ENCODE assay signal across 1 cellular context in genomic region chr4:39365931-39366771, GRCh38.
TF ChIP-seq lines count a peak whose summit lies in the region.

TSS of gene RFC1 (minus strand) at chr4:39366362. CDS start at chr4:39366241, 121 bp downstream.

TF ChIP-seq in K562, 482 proteins besides CTCF, POLR2A, EP300 and RAD21 (continued from another document and continues in another):
- TF ChIP-seq ZNF551 (CRISPR knock-in tag; IDR thresholded peaks at IDR 0.05) (no peak), MAFK (IDR thresholded peaks at IDR 0.05; ENCODE audit: low read length) (no peak), TRIM25 (IDR thresholded peaks at IDR 0.05; ENCODE audit: borderline replicate concordance) (no peak), ATF4 (CRISPR knock-in tag; IDR thresholded peaks at IDR 0.05) (no peak), YBX1 (IDR thresholded peaks at IDR 0.05) (no peak), PBX2 (CRISPR knock-in tag; IDR thresholded peaks at IDR 0.05; ENCODE audit: low read depth) (no peak), PBX2 (tag; conservative IDR thresholded peaks at IDR 0.05; ENCODE audit: low read depth) (no peak), HOXB6 (CRISPR knock-in tag; IDR thresholded peaks at IDR 0.05; ENCODE audit: borderline replicate concordance) (no peak), ZSCAN29 (IDR thresholded peaks at IDR 0.05) (no peak), RB1 (IDR thresholded peaks at IDR 0.05; ENCODE audit: low read depth) (peak; percentile 98), NFRKB (IDR thresholded peaks at IDR 0.05; ENCODE audit: low read depth) (0 out of 2 replicates have a peak, but pooled peaks have one; percentile 78), DMBX1 (CRISPR knock-in tag; IDR thresholded peaks at IDR 0.05; ENCODE audit: borderline replicate concordance) (peak; percentile 92), ZNF274 (IDR thresholded peaks at IDR 0.05; ENCODE audit: borderline replicate concordance, low read depth, low read length) (no peak), CREB1 (IDR thresholded peaks at IDR 0.05) (peak; percentile 95), CREB1 (CRISPR knock-in tag; IDR thresholded peaks at IDR 0.05) (peak; percentile 99), TAF1 (IDR thresholded peaks at IDR 0.05; ENCODE audit: control insufficient read depth, extremely low read depth, insufficient read depth, low read length, severe bottlenecking) (peak; percentile 72), SP2 (IDR thresholded peaks at IDR 0.05; ENCODE audit: extremely low read depth, low read depth, low read length, poor library complexity, severe bottlenecking) (no peak), NCOA2 (IDR thresholded peaks at IDR 0.05; ENCODE audit: partially characterized antibody in 2 of 2) (no peak), PTTG1 (tag; IDR thresholded peaks at IDR 0.05; ENCODE audit: low read depth) (no peak), DLX4 (CRISPR knock-in tag; IDR thresholded peaks at IDR 0.05) (no peak), TBL1XR1 (IDR thresholded peaks at IDR 0.05; ENCODE audit: low read length in 2 of 2) (peak in 1 of 2 experiments; percentile 87; a peak in 2 of 4 replicates), ESRRA (IDR thresholded peaks at IDR 0.05; ENCODE audit: borderline replicate concordance, low read depth) (peak; percentile 45), TARDBP (IDR thresholded peaks at IDR 0.05) (no peak), RCOR1 (IDR thresholded peaks at IDR 0.05; ENCODE audit: borderline replicate concordance in 1 of 2, low read depth in 2 of 2, low read length in 2 of 2) (peak in 1 of 2 experiments; percentile 71; a peak in 2 of 4 replicates), HSF4 (CRISPR knock-in tag; IDR thresholded peaks at IDR 0.05; ENCODE audit: borderline replicate concordance) (no peak), KDM4B (IDR thresholded peaks at IDR 0.05; ENCODE audit: borderline replicate concordance in 2 of 2, low read depth in 1 of 2) (no peak; a peak in 1 of 4 replicates), SMAD1 (IDR thresholded peaks at IDR 0.05; ENCODE audit: low read depth, low read length, partially characterized antibody) (no peak), NRF1 (conservative IDR thresholded peaks at IDR 0.05 in 1 of 2, IDR thresholded peaks at IDR 0.05 in 1 of 2) (peak; percentile 73 to 78), ZNF23 (CRISPR knock-in tag; IDR thresholded peaks at IDR 0.05) (no peak), ZNF354B (CRISPR knock-in tag; IDR thresholded peaks at IDR 0.05) (no peak), GTF2E2 (tag; IDR thresholded peaks at IDR 0.05) (no peak), RNF2 (IDR thresholded peaks at IDR 0.05) (peak; percentile 99), ZBTB1 (CRISPR knock-in tag; IDR thresholded peaks at IDR 0.05; ENCODE audit: borderline replicate concordance, low read depth) (peak; percentile 82; the same call in 1 of the 2 replicates), MAX (CRISPR knock-in tag; IDR thresholded peaks at IDR 0.05) (peak; percentile 99), ZBTB11 (CRISPR knock-in tag; IDR thresholded peaks at IDR 0.05) (no peak; a peak in 1 of 6 replicates), GATAD2A (IDR thresholded peaks at IDR 0.05) (peak; percentile 19; the same call in 1 of the 2 replicates), ZNF174 (CRISPR knock-in tag; IDR thresholded peaks at IDR 0.05) (no peak), SNRNP70 (optimal IDR thresholded peaks at IDR 0.05; ENCODE audit: low read depth, low read length) (no peak), ELF2 (CRISPR knock-in tag; IDR thresholded peaks at IDR 0.05) (peak; percentile 62; the same call in 1 of the 2 replicates), TGIF2 (CRISPR knock-in tag; IDR thresholded peaks at IDR 0.05) (peak; percentile 93; the same call in 1 of the 2 replicates), MAZ (CRISPR knock-in tag; conservative IDR thresholded peaks at IDR 0.05 in 1 of 2, IDR thresholded peaks at IDR 0.05 in 1 of 2) (peak; percentile 68 to 91; a peak in 3 of 4 replicates), ZNF184 (CRISPR knock-in tag; IDR thresholded peaks at IDR 0.05) (no peak), ZNF12 (CRISPR knock-in tag; IDR thresholded peaks at IDR 0.05) (no peak), SOX6 (IDR thresholded peaks at IDR 0.05) (peak; percentile 57; the same call in 1 of the 2 replicates), SIN3B (IDR thresholded peaks at IDR 0.05; ENCODE audit: low read depth) (peak; percentile 85), HLTF (IDR thresholded peaks at IDR 0.05) (0 out of 2 replicates have a peak, but pooled peaks have one; percentile 44), BRF1 (IDR thresholded peaks at IDR 0.05; ENCODE audit: borderline replicate concordance, extremely low read depth, insufficient read length) (no peak), ILK (tag; IDR thresholded peaks at IDR 0.05; ENCODE audit: borderline replicate concordance, low read depth) (no peak), MEF2A (IDR thresholded peaks at IDR 0.05; ENCODE audit: control insufficient read depth, low read depth, low read length) (no peak), HMBOX1 (IDR thresholded peaks at IDR 0.05) (no peak), CSDE1 (IDR thresholded peaks at IDR 0.05) (peak in 1 of 2 experiments; percentile 89; a peak in 2 of 4 replicates), ZFP36 (IDR thresholded peaks at IDR 0.05; ENCODE audit: low read depth, low read length, partially characterized antibody) (no peak), ZNF431 (CRISPR knock-in tag; IDR thresholded peaks at IDR 0.05) (peak; percentile 92), RREB1 (CRISPR knock-in tag; IDR thresholded peaks at IDR 0.05) (peak; percentile 34; the same call in 1 of the 2 replicates)
